ENCODE assay signal across 7 cellular contexts in genomic region chr13:71240906-71241305, GRCh38.
DNase-seq lines count a peak whose midpoint lies in the region; ATAC-seq and TF ChIP-seq lines count a peak whose summit lies in the region.

No MANE protein-coding gene starts in this region.

- H3K4me1 Mint-ChIP-seq in osteocyte (ENCODE audit: unreplicated experiment), result no peaks in the 10 kb centered on the region

- intact Hi-C loops in ascending aorta (cut with DNase I), result no loop called here

- no peaks in the 10 kb centered on the region for H4K20me1 ChIP-seq in Loucy (ENCODE audit: insufficient read depth, low read length, poor library complexity, severe bottlenecking)

- H3K36me3 ChIP-seq in Loucy (ENCODE audit: insufficient read depth, low read length) (no peaks in the 10 kb centered on the region), ascending aorta (no peaks in the 10 kb centered on the region)

- peaks cover 14% of the 10 kb centered on the region for H3K27me3 Mint-ChIP-seq in osteocyte (ENCODE audit: unreplicated experiment)

- no peaks in the 10 kb centered on the region for H3K4me1 ChIP-seq in Loucy (ENCODE audit: insufficient read depth, low read length, poor library complexity, severe bottlenecking)
- H3K4me1 ChIP-seq in ascending aorta, result no peaks in the 10 kb centered on the region

- H3K4me3 ChIP-seq in Loucy (ENCODE audit: low read length, poor library complexity, severe bottlenecking) (no peak overlapping the region), choroid plexus epithelial cell (ENCODE audit: low read depth, low read length) (no peak overlapping the region), ascending aorta (no peak overlapping the region)

- no peak overlapping the region for H3K9ac ChIP-seq in Loucy (ENCODE audit: low read depth, low read length, poor library complexity, severe bottlenecking)

- H3K9me2 ChIP-seq in Loucy (replicated peaks; ENCODE audit: low read depth, low read length), result no peaks in the 10 kb centered on the region

- H3K27ac ChIP-seq in ascending aorta, result no peak overlapping the region

- no peaks in the 10 kb centered on the region for H3K9me3 Mint-ChIP-seq in osteocyte (ENCODE audit: unreplicated experiment)

- no peak overlapping the region for H2AFZ ChIP-seq in Loucy (ENCODE audit: low read length)

- TF ChIP-seq CTCF in Loucy (conservative IDR thresholded peaks at IDR 0.05; ENCODE audit: low read length), result peak; percentile 41
- TF ChIP-seq CTCF in choroid plexus epithelial cell (conservative IDR thresholded peaks at IDR 0.05; ENCODE audit: low read depth, low read length), result peak; percentile 81
- TF ChIP-seq CTCF in osteocyte (IDR thresholded peaks at IDR 0.05), result peak; percentile 48
- TF ChIP-seq CTCF in ascending aorta (IDR thresholded peaks at IDR 0.05), result no peak

- H3K27ac Mint-ChIP-seq in osteocyte (ENCODE audit: unreplicated experiment), result no peak overlapping the region

- H3F3A ChIP-seq in Loucy (ENCODE audit: low read depth), result no peaks in the 10 kb centered on the region

- DNase-seq in choroid plexus epithelial cell (ENCODE audit: low read depth), result peak; percentile 65
- no peak for DNase-seq in osteocyte (ENCODE audit: extremely low spot score, unreplicated experiment)
- DNase-seq in ascending aorta (ENCODE audit: low spot score in 2 of 2), result no peak
- DNase-seq in activated CD4-positive, CD25-positive, alpha-beta regulatory T cell (lab: John Stamatoyannopoulos, UW), result no peak

- H3K4me3 Mint-ChIP-seq in osteocyte (ENCODE audit: unreplicated experiment), result no peak overlapping the region

- H3K36me3 Mint-ChIP-seq in osteocyte (ENCODE audit: unreplicated experiment), result no peaks in the 10 kb centered on the region

- peak; percentile 81 for ATAC-seq in GM18867 (IDR thresholded peaks at IDR 0.05; ENCODE audit: unreplicated experiment)
- ATAC-seq in GM18520 (IDR thresholded peaks at IDR 0.05; ENCODE audit: unreplicated experiment), result no peak

- H3K27me3 ChIP-seq in Loucy (ENCODE audit: insufficient read depth, low read length, poor library complexity, severe bottlenecking) (no peaks in the 10 kb centered on the region), ascending aorta (no peaks in the 10 kb centered on the region)

- H3K79me2 ChIP-seq in Loucy (ENCODE audit: insufficient read depth, low read length), result no peaks in the 10 kb centered on the region

- H3K9me3 ChIP-seq in Loucy (ENCODE audit: insufficient read depth, low read depth, low read length) (no peaks in the 10 kb centered on the region), ascending aorta (no peaks in the 10 kb centered on the region)

- H3K4me2 ChIP-seq in Loucy (ENCODE audit: low read depth, low read length, poor library complexity, severe bottlenecking), result no peak overlapping the region

Comparison
In these comparisons a context has a peak if more than half of its experiments do, and no peak if none do; other contexts are left out.
1. CTCF ChIP-seq: peak in Loucy (single experiment), choroid plexus epithelial cell (single experiment) and osteocyte (single experiment); none in ascending aorta (0 of 3).